Comparison of ENCODE assay signal across 18 cellular contexts in the genomic region with DNA sequence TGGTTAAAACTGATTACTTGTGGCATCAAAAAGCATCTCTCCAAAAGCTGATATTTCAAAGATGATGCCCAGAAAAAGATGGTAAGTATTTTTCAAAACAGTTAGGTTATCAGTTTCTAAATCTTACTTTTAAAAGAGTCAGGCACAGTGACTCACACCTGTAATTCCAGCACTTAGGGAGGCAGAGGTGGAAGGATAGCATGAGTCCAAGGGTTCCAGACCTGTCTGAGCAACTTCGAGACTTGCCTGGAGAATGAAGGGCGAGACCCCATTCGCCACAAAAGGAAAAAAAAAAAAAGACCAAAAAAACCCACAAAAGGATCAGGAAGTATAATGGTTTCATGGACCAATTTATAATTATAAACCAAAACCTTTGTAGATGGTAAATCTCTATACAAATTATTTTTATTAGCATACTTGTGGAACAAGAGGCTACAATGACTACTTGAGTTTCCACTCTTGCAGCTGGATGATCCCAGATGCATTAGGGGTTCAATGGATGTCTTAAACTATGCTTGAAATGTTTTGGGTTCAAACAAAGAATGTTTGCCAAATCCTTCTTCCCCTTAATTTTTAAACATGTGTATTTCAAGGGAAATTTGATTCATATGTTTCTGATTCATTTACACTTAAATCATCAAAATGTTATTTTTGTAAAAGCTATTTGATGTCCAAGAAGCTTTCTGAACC.
"Had no signal": no experiment of that assay in that cellular context is flagged by ENCODE, and none has a peak within 500 bp of the region (broad histone marks: within the 10 kb centered on the region; RNA-seq: fewer than 3 reads in every experiment).

No MANE protein-coding gene starts in this region.

- ATAC-seq: activated T-cell treated with anti-CD3 and anti-CD28 coated beads, Interleukin-2, amount 50 U/mL, for 4 hours; left colon; mucosa of descending colon; right cardiac atrium; stimulated activated naive CD8-positive, alpha-beta T cell treated with anti-CD3 and anti-CD28 coated beads, Interleukin-15, Interleukin-2, amounts not matched to agents 100 U/mL and 50 U/mL, for 24 hours had no signal

- DNase-seq: activated B cell treated with CpG ODN at 0.5 μM for 24 hours; activated CD4-positive, alpha-beta T cell treated with anti-CD3 and anti-CD28 coated beads for 4 hours; activated CD4-positive, alpha-beta T cell treated with anti-CD3 and anti-CD28 coated beads, Interleukin-2, amount 50 U/mL, for 48 hours; activated CD8-positive, alpha-beta memory T cell treated with anti-CD3 and anti-CD28 coated beads, Interleukin-2, amount 50 U/mL, for 48 hours; activated naive CD4-positive, alpha-beta T cell treated with Interleukin-2 at 50 U/mL for 16 hours; activated naive CD8-positive, alpha-beta T cell treated with anti-CD3 and anti-CD28 coated beads for 36 hours; activated T-cell treated with anti-CD3 and anti-CD28 coated beads, Interleukin-2, amount 50 U/mL, for 4 hours; effector memory CD4-positive, alpha-beta T cell; foreskin fibroblast; left colon; mesenchymal stem cell; mucosa of descending colon; nucleus accumbens; right cardiac atrium; stimulated activated CD4-positive, alpha-beta T cell treated with anti-CD3 and anti-CD28 coated beads, Interleukin-4, amount 100 ng/mL, for 24 hours; stimulated activated naive CD8-positive, alpha-beta T cell treated with anti-CD3 and anti-CD28 coated beads, Interleukin-15, Interleukin-2, amounts not matched to agents 100 U/mL and 50 U/mL, for 24 hours; T-helper 9 cell; upper lobe of left lung had no signal
